In the genomic region with DNA sequence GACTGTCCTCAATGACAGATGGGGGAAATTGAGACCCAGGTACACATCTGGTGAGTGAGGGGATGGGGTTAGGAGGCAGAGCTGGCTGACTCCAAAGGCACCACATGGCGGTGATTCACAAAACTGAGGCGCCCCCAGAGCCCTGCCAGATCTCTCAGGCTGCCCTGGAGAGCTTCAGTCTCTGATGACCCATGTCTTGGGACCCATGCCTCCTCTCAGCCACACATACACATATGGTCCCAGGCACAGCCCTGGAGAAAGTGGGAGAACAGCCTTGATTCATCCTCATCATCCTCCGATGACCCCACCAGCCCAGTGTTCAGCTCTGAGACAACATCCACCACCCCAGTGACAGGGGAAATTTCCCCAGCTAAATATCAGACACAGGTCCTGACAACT, we compare ENCODE assay signal across 14 cellular contexts.
A peak's percentile ranks its signal among the peaks of the same experiment; 100 is the strongest.
DNase-seq lines count a peak whose midpoint lies in the region; ATAC-seq and TF ChIP-seq lines count a peak whose summit lies in the region.
"Had no signal": no experiment of that assay in that cellular context is flagged by ENCODE, and none has a peak within 500 bp of the region (broad histone marks: within the 10 kb centered on the region; RNA-seq: fewer than 3 reads in every experiment).

No MANE protein-coding gene starts in this region.

- TF ChIP-seq CTCF in adrenal gland (IDR thresholded peaks at IDR 0.05) (no peak), tibial artery (IDR thresholded peaks at IDR 0.05) (no peak), BE2C (IDR thresholded peaks at IDR 0.05; ENCODE audit: low read depth, low read length) (no peak)

- peak overlapping the region; percentile 64 for H4K8ac ChIP-seq in mesenchymal stem cell (ENCODE audit: low read length)

- H3K27ac ChIP-seq in adrenal gland (peak overlapping the region in 4 of 5 donors; percentile 19 to 90 (median 78)), mesenchymal stem cell (ENCODE audit: low read length, poor library complexity, severe bottlenecking) (no peak overlapping the region), tibial artery (no peak overlapping the region)
- H3K27ac ChIP-seq: HL-60, KMS-11 had no signal

- no peak overlapping the region for H2BK15ac ChIP-seq in mesenchymal stem cell (ENCODE audit: low read depth, poor library complexity, severe bottlenecking)

- no peak overlapping the region for H3K9ac ChIP-seq in mesenchymal stem cell (ENCODE audit: low read length)
- H3K9ac ChIP-seq: KMS-11 had no signal

- intact Hi-C loops in adrenal gland (cut with DNase I) (no loop called here), tibial artery (cut with DNase I; ENCODE audit: low total_unique reads) (no loop called here)

- H3K9me3 ChIP-seq in adrenal gland (replicated peaks in 1 of 3) = no peaks in the 10 kb centered on the region
- no peaks in the 10 kb centered on the region for H3K9me3 ChIP-seq in mesenchymal stem cell (ENCODE audit: control insufficient read depth, low read length)
- no peaks in the 10 kb centered on the region for H3K9me3 ChIP-seq in tibial artery
- H3K9me3 ChIP-seq in BE2C = no peaks in the 10 kb centered on the region

- H3K27ac Mint-ChIP-seq in stimulated activated naive CD8-positive, alpha-beta T cell treated with anti-CD3 and anti-CD28 coated beads, Interleukin-15, amount 100 ng/mL, for 72 hours = no peak overlapping the region
- H3K27ac Mint-ChIP-seq: CD8-positive, alpha-beta T cell; HFFc6 had no signal

- H3K4me3 Mint-ChIP-seq in stimulated activated naive CD8-positive, alpha-beta T cell treated with anti-CD3 and anti-CD28 coated beads, Interleukin-15, amount 100 ng/mL, for 72 hours = no peak overlapping the region
- H3K4me3 Mint-ChIP-seq: CD8-positive, alpha-beta T cell; HFFc6 had no signal

- H3K4me3 ChIP-seq in adrenal gland = no peak overlapping the region
- no peak overlapping the region for H3K4me3 ChIP-seq in mesenchymal stem cell (ENCODE audit: insufficient read depth in 1 of 2, low read depth in 1 of 2, low read length in 2 of 2)
- H3K4me3 ChIP-seq in tibial artery = no peak overlapping the region
- H3K4me3 ChIP-seq in BE2C (ENCODE audit: low read depth, low read length) = no peak overlapping the region

- H4K91ac ChIP-seq in mesenchymal stem cell (ENCODE audit: low read length) = no peak overlapping the region

- no peaks in the 10 kb centered on the region for H3K9me3 Mint-ChIP-seq in stimulated activated naive CD8-positive, alpha-beta T cell treated with anti-CD3 and anti-CD28 coated beads, Interleukin-15, amount 100 ng/mL, for 72 hours
- H3K9me3 Mint-ChIP-seq: CD8-positive, alpha-beta T cell; HFFc6 had no signal

- ATAC-seq in stimulated activated naive CD8-positive, alpha-beta T cell treated with anti-CD3 and anti-CD28 coated beads, Interleukin-15, amount 100 ng/mL, for 72 hours = peak; percentile 23
- no peak for ATAC-seq in stimulated activated naive CD8-positive, alpha-beta T cell treated with anti-CD3 and anti-CD28 coated beads, Interleukin-15, Interleukin-2, amounts not matched to agents 100 U/mL and 50 U/mL, for 24 hours
- ATAC-seq: CD8-positive, alpha-beta T cell had no signal

- no peak for DNase-seq in stimulated activated naive CD8-positive, alpha-beta T cell treated with anti-CD3 and anti-CD28 coated beads, Interleukin-15, amount 100 ng/mL, for 72 hours
- no peak for DNase-seq in stimulated activated naive CD8-positive, alpha-beta T cell treated with anti-CD3 and anti-CD28 coated beads, Interleukin-15, Interleukin-2, amounts not matched to agents 100 U/mL and 50 U/mL, for 24 hours
- DNase-seq in adrenal gland = peak in 1 of 7 donors; percentile 47
- no peak for DNase-seq in mesenchymal stem cell
- peak; percentile 14 to 56 for DNase-seq in tibial artery
- DNase-seq in AG20443 (ENCODE audit: low spot score) = no peak
- no peak for DNase-seq in BE2C
- no peak for DNase-seq in pons (ENCODE audit: low spot score)
- DNase-seq: CD8-positive, alpha-beta T cell; NCI-H2227 treated with DMSO at 0.1 percent for 48 hours; NCI-H524 treated with DMSO at 0.1 percent for 48 hours had no signal

- H2BK12ac ChIP-seq in mesenchymal stem cell (ENCODE audit: low read length in 2 of 2) = peak overlapping the region; percentile 37 to 59

- H3K4me1 ChIP-seq in adrenal gland (replicated peaks in 1 of 2) (peaks cover 16 to 29% of the 10 kb centered on the region in 2 donors), mesenchymal stem cell (ENCODE audit: control insufficient read depth, insufficient read depth, low read depth, low read length) (peaks cover 8% of the 10 kb centered on the region), tibial artery (no peaks in the 10 kb centered on the region), BE2C (peaks cover 30% of the 10 kb centered on the region)

- no peak overlapping the region for H3K23ac ChIP-seq in mesenchymal stem cell (ENCODE audit: low read length in 2 of 2)

- H3K18ac ChIP-seq in mesenchymal stem cell (ENCODE audit: low read depth in 1 of 2, low read length in 2 of 2) = peak overlapping the region in 1 of 2 experiments; percentile 57

- H3K36me3 ChIP-seq in adrenal gland (replicated peaks in 1 of 2) (no peaks in the 10 kb centered on the region), mesenchymal stem cell (ENCODE audit: control insufficient read depth in 1 of 2, insufficient read depth in 2 of 2, low read depth in 1 of 2, low read length in 2 of 2) (no peaks in the 10 kb centered on the region), tibial artery (no peaks in the 10 kb centered on the region), BE2C (no peaks in the 10 kb centered on the region)

- no peaks in the 10 kb centered on the region for H3K27me3 ChIP-seq in adrenal gland
- peaks cover 0 to 6% of the 10 kb centered on the region in 2 experiments for H3K27me3 ChIP-seq in mesenchymal stem cell (ENCODE audit: control insufficient read depth in 1 of 2, insufficient read depth in 1 of 2, low read length in 2 of 2)
- H3K27me3 ChIP-seq in tibial artery = peaks cover 0 to 4% of the 10 kb centered on the region in 2 donors
- H3K27me3 ChIP-seq in BE2C = no peaks in the 10 kb centered on the region

- TF ChIP-seq POLR2A in adrenal gland (IDR thresholded peaks at IDR 0.05) = no peak

- no peaks in the 10 kb centered on the region for H3K27me3 Mint-ChIP-seq in stimulated activated naive CD8-positive, alpha-beta T cell treated with anti-CD3 and anti-CD28 coated beads, Interleukin-15, amount 100 ng/mL, for 72 hours

- H3K4me1 Mint-ChIP-seq in stimulated activated naive CD8-positive, alpha-beta T cell treated with anti-CD3 and anti-CD28 coated beads, Interleukin-15, amount 100 ng/mL, for 72 hours = no peaks in the 10 kb centered on the region

- no peak overlapping the region for H2BK5ac ChIP-seq in mesenchymal stem cell (ENCODE audit: low read depth, low read length, poor library complexity, severe bottlenecking)

- peak overlapping the region in 1 of 2 experiments; percentile 17 for H3K4ac ChIP-seq in mesenchymal stem cell (ENCODE audit: low read depth in 1 of 2, low read length in 2 of 2)

- no peak overlapping the region for H3K14ac ChIP-seq in mesenchymal stem cell (ENCODE audit: low read length in 2 of 2)

- WGBS in adrenal gland, 4 donors = 88 to 99% (median 96%) methylated on average over 1 to 3 of the region's 3 CpGs
- 92% methylated on average over 3 of the region's 3 CpGs for WGBS in mesenchymal stem cell

- H3K79me1 ChIP-seq in mesenchymal stem cell (replicated peaks; ENCODE audit: low read length, poor library complexity, severe bottlenecking) = no peaks in the 10 kb centered on the region

- no peak overlapping the region for H3K4me2 ChIP-seq in mesenchymal stem cell (ENCODE audit: low read length, poor library complexity, severe bottlenecking)
- H3K4me2 ChIP-seq: KMS-11 had no signal

- H2BK120ac ChIP-seq in mesenchymal stem cell (ENCODE audit: low read depth, low read length) = no peak overlapping the region

- H2AK5ac ChIP-seq in mesenchymal stem cell (ENCODE audit: low read length, severe bottlenecking) = no peak overlapping the region

- H2AFZ ChIP-seq in mesenchymal stem cell (ENCODE audit: low read depth, low read length) = no peak overlapping the region

Comparison
In these comparisons a context has a peak if more than half of its experiments do, and no peak if none do; other contexts are left out.
1. DNase-seq: peak in tibial artery (2 of 2); none in stimulated activated naive CD8-positive, alpha-beta T cell treated with anti-CD3 and anti-CD28 coated beads, Interleukin-15, amount 100 ng/mL, for 72 hours (0 of 2), stimulated activated naive CD8-positive, alpha-beta T cell treated with anti-CD3 and anti-CD28 coated beads, Interleukin-15, Interleukin-2, amounts not matched to agents 100 U/mL and 50 U/mL, for 24 hours (single experiment), mesenchymal stem cell (single experiment), AG20443 (single experiment), BE2C (single experiment) and pons (single experiment).
2. H3K27ac ChIP-seq: peak in adrenal gland (4 of 5); none in mesenchymal stem cell (single experiment) and tibial artery (0 of 2).